ENCODE assay signal across 17 cellular contexts in the genomic region with DNA sequence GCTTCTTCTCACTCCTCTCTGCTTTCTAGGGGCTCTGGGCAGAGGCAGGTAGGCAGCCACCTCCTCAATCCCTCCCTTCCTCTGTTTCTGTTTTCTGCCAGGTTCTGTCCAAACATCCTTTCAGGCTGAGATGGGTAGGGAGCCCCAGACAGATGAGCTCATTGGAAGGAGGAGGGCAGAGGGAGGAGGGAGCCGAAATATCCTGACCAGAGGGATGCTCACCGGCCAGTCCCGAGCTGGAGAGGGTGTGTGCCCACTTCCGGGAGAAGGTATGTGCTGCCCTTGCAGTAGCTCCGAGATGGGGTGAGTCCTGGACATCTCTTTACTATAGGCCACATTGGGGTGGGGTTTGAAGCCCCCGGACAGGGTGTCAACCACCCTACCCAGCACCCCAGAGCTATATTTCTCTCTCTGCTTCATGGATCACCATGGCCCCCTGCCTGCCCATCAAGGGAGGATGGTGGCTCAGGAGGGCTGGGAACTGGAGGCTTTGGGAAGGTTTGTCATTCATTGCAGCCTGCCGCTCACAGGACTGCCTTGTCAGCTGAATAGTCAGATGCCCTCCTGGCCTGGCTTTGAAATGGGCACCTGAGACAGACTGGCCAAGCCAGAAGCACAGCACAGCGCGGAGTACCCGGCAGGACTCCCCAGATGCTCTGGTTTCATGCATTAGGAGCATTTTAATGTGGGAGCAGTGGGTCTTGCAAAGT. TPM values are rescaled to one million over a fixed set of nuclear protein-coding genes. Genes with fewer than 3 reads are reported as not detected.
"Had no signal": no experiment of that assay in that cellular context is flagged by ENCODE, and none has a peak within 500 bp of the region (broad histone marks: within the 10 kb centered on the region; RNA-seq: fewer than 3 reads in every experiment).

No MANE protein-coding gene starts in this region.

- H3K27ac ChIP-seq: colonic mucosa, foreskin keratinocyte, prostate gland, thoracic aorta, WERI-Rb-1 had no signal

- H3K4me1 ChIP-seq: foreskin keratinocyte had no signal

- DNase-seq: activated naive CD4-positive, alpha-beta T cell treated with anti-CD3 and anti-CD28 coated beads, Interleukin-2, amount 50 U/mL, for 16 hours; activated T-cell treated with anti-CD3 and anti-CD28 coated beads, Interleukin-2, amount 50 U/mL, for 24 hours; colonic mucosa; effector CD4-positive, alpha-beta T cell; foreskin keratinocyte; kidney; mesenchymal stem cell; T-helper 17 cell had no signal

- H3K4me3 ChIP-seq: colonic mucosa, prostate gland, thoracic aorta had no signal

- H3K36me3 ChIP-seq: colonic mucosa, prostate gland, thoracic aorta, WERI-Rb-1 had no signal

- ATAC-seq: sciatic nerve had no signal

- H3K9me3 ChIP-seq: colonic mucosa, prostate gland, thoracic aorta had no signal

RNA-seq across cellular contexts. Expression of gene SCN4B, which starts 4.7 kb away (rescaled TPM):
- total RNA-seq: natural killer cell treated with Interleukin-12 subunit alpha and Interleukin-12 subunit beta and Interleukin-15 and Interleukin-18, amount 100 ng/mL, for 72 hours; T-helper 17 cell had no signal

RNA-seq across cellular contexts. Expression of gene SCN2B, which starts 19.1 kb away (rescaled TPM):
- total RNA-seq: activated CD4-positive, alpha-beta memory T cell treated with anti-CD3 and anti-CD28 coated beads for 36 hours; activated CD4-positive, alpha-beta T cell treated with anti-CD3 and anti-CD28 coated beads for 36 hours; activated CD8-positive, alpha-beta memory T cell treated with anti-CD3 and anti-CD28 coated beads, Interleukin-2, amount 10 ng/mL, durations not matched to agents 7 days and 5 days; endothelial cell of umbilical vein; natural killer cell treated with Interleukin-12 subunit alpha and Interleukin-12 subunit beta and Interleukin-15 and Interleukin-18, amount 100 ng/mL, for 72 hours; T-helper 17 cell had no signal
- polyA plus RNA-seq: endothelial cell of umbilical vein had no signal
